ENCODE assay signal across 12 cellular contexts in the genomic region with DNA sequence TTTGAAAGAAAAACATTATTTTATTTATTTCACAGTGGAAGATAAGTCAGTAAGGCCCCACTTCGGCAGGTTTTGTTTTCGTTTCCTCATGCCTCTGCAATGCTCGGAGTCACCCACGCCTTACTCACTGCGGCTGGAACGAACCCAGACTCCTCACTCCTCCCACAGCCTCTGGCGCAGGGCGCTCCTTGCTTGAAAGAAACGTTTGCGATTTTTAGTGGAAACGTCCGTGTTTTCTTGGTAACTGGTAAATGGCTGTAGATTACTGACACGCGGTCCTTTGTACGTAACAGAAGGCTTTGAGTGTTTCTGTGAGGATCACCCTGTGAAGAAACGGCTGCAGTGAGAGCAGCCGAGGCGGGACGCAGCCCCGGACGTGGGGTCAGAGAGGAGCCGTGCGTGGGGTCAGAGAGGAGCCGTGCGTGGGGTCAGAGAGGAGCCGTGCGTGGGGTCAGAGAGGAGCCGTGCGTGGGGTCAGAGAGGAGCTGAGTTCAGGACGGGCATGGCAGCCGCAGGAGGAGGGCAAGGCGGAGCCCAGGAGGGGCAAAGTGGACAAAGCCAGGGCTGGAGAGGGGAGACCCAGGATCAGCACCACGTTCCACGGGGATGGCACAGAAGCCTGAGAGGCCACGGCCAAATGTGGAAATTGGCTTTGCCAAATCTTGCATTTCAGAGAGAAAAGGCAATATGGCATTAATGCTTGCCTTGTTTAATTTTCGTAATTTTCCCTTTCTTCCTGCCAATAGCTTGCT.
A peak's percentile ranks its signal among the peaks of the same experiment; 100 is the strongest.
DNase-seq lines count a peak whose midpoint lies in the region; ATAC-seq, FAIRE-seq and TF ChIP-seq lines count a peak whose summit lies in the region.
"Had no signal": no experiment of that assay in that cellular context is flagged by ENCODE, and none has a peak within 500 bp of the region (broad histone marks: within the 10 kb centered on the region; RNA-seq: fewer than 3 reads in every experiment).

No MANE protein-coding gene starts in this region.

- H3K27me3 ChIP-seq in liver (ENCODE audit: control insufficient read depth in 4 of 4, insufficient read depth in 4 of 4, low read length in 3 of 4) (no peaks in the 10 kb centered on the region), HepG2 (ENCODE audit: control insufficient read depth in 1 of 2, insufficient read depth in 2 of 2, low read length in 2 of 2) (no peaks in the 10 kb centered on the region), esophagus squamous epithelium (no peaks in the 10 kb centered on the region), neural progenitor cell (no peaks in the 10 kb centered on the region)
- H3K27me3 ChIP-seq: BLaER1 treated with 17β-estradiol and CSF1 and Interleukin-3, amounts not matched to agents 10 nM and 100 nM; right lobe of liver had no signal

- no peak for DNase-seq in HepG2 (ENCODE audit: low spot score)
- DNase-seq in esophagus squamous epithelium (lab: John Stamatoyannopoulos, UW): no peak
- no peak for DNase-seq in neural progenitor cell (ENCODE audit: low spot score)
- DNase-seq in mesenteric fat pad (ENCODE audit: low spot score): no peak
- DNase-seq in NCI-H526 treated with DMSO at 0.1 percent for 48 hours (lab: John Stamatoyannopoulos, UW): no peak
- DNase-seq in T-helper 17 cell: no peak
- DNase-seq: KG1, right lobe of liver had no signal

- peaks cover 8% of the 10 kb centered on the region for H3K4me1 Mint-ChIP-seq in neural progenitor cell
- peaks cover 2% of the 10 kb centered on the region for H3K4me1 Mint-ChIP-seq in T-helper 17 cell

- peaks cover 2% of the 10 kb centered on the region for H3K9me3 Mint-ChIP-seq in neural progenitor cell

- no peak overlapping the region for H2AFZ ChIP-seq in HepG2 (ENCODE audit: low read length)
- no peak overlapping the region for H2AFZ ChIP-seq in neural progenitor cell (replicated peaks)

- in situ Hi-C loops in HepG2 (cut with HindIII; ENCODE audit: extremely low pct_ligation_motif_present, low pct_unique_long_range_greater_than_20kb): no loop called here

- TF ChIP-seq POLR2A in HepG2 (IDR thresholded peaks at IDR 0.05; ENCODE audit: insufficient read depth in 1 of 2, low read depth in 2 of 2, low read length in 2 of 2) (no peak), esophagus squamous epithelium (IDR thresholded peaks at IDR 0.05) (no peak)

- no peak for ATAC-seq in HepG2
- ATAC-seq in HG03175 (IDR thresholded peaks at IDR 0.05; ENCODE audit: unreplicated experiment): no peak
- ATAC-seq in T-helper 17 cell: no peak

- H3K27ac ChIP-seq in liver (ENCODE audit: low read depth in 1 of 2, low read length in 2 of 2) (peak overlapping the region in 1 of 2 donors; percentile 6), HepG2 (ENCODE audit: extremely low read length, insufficient read depth, low read length) (no peak overlapping the region), esophagus squamous epithelium (peak overlapping the region; percentile 71 to 89 (median 82)), neural progenitor cell (no peak overlapping the region)
- H3K27ac ChIP-seq: BLaER1 treated with 17β-estradiol and CSF1 and Interleukin-3, amounts not matched to agents 10 nM and 100 nM had no signal

- peak overlapping the region; percentile 53 for H3K27ac Mint-ChIP-seq in neural progenitor cell
- H3K27ac Mint-ChIP-seq in T-helper 17 cell: no peak overlapping the region
- H3K27ac Mint-ChIP-seq: dendritic cell treated with granulocyte-macrophage colony-stimulating factor and Interleukin-4, amounts not matched to agents 40 ng/mL and 50 ng/mL, for 4 days had no signal

- TF ChIP-seq EP300 in HepG2 (IDR thresholded peaks at IDR 0.05; ENCODE audit: low read depth in 2 of 2, low read length in 2 of 2): no peak
- TF ChIP-seq EP300 in HepG2 (CRISPR knock-in tag; IDR thresholded peaks at IDR 0.05; ENCODE audit: borderline replicate concordance): no peak

- H4K20me1 ChIP-seq in HepG2 (ENCODE audit: insufficient read depth, low read length) (no peaks in the 10 kb centered on the region), neural progenitor cell (ENCODE audit: low read depth) (no peaks in the 10 kb centered on the region)
- H4K20me1 ChIP-seq: BLaER1 treated with 17β-estradiol and CSF1 and Interleukin-3, amounts not matched to agents 10 nM and 100 nM had no signal

- H3K27me3 Mint-ChIP-seq in neural progenitor cell (ENCODE audit: insufficient read depth, low read depth) (peaks cover 2% of the 10 kb centered on the region), T-helper 17 cell (peaks cover 21% of the 10 kb centered on the region)
- H3K27me3 Mint-ChIP-seq: dendritic cell treated with granulocyte-macrophage colony-stimulating factor and Interleukin-4, amounts not matched to agents 40 ng/mL and 50 ng/mL, for 4 days had no signal

- intact Hi-C loops in HepG2 (cut with micrococcal nuclease; ENCODE audit: unreplicated experiment): no loop called here
- intact Hi-C loops in esophagus squamous epithelium (cut with DNase I): no loop called here

- H3K4me2 ChIP-seq in HepG2 (ENCODE audit: low read depth, low read length) (no peak overlapping the region), neural progenitor cell (no peak overlapping the region)
- H3K4me2 ChIP-seq: BLaER1 treated with 17β-estradiol and CSF1 and Interleukin-3, amounts not matched to agents 10 nM and 100 nM had no signal

- H3K36me3 Mint-ChIP-seq in neural progenitor cell (peaks cover 2% of the 10 kb centered on the region), T-helper 17 cell (ENCODE audit: low read depth) (no peaks in the 10 kb centered on the region)

- H3K4me3 ChIP-seq in liver (ENCODE audit: low read depth in 1 of 3, low read length in 3 of 3): no peak overlapping the region
- no peak overlapping the region for H3K4me3 ChIP-seq in HepG2 (replicated peaks in 1 of 3; ENCODE audit: insufficient read depth in 1 of 3, low read depth in 2 of 3, low read length in 3 of 3)
- H3K4me3 ChIP-seq in esophagus squamous epithelium: peak overlapping the region; percentile 18 to 61 (median 40)
- no peak overlapping the region for H3K4me3 ChIP-seq in neural progenitor cell
- H3K4me3 ChIP-seq: BLaER1 treated with 17β-estradiol and CSF1 and Interleukin-3, amounts not matched to agents 10 nM and 100 nM; right lobe of liver had no signal

- FAIRE-seq in HepG2 (lab: Jason Lieb, UNC): no peak

- no TSS peak for BruUV-seq in HepG2 (replicated peaks; lab: Mats Ljungman, UMichigan)

- CTCF ChIA-PET in HepG2 (lab: Yijun Ruan, JAX; ENCODE audit: low intra/inter-chr PET ratio, low total read pairs): no interaction called here

- H3K9ac ChIP-seq in liver (ENCODE audit: low read depth in 1 of 2, low read length in 2 of 2) (no peak overlapping the region), HepG2 (ENCODE audit: insufficient read depth, low read depth, low read length) (no peak overlapping the region), neural progenitor cell (no peak overlapping the region)
- H3K9ac ChIP-seq: BLaER1 treated with 17β-estradiol and CSF1 and Interleukin-3, amounts not matched to agents 10 nM and 100 nM had no signal

- H3K4me3 Mint-ChIP-seq in neural progenitor cell (no peak overlapping the region), T-helper 17 cell (no peak overlapping the region)
- H3K4me3 Mint-ChIP-seq: dendritic cell treated with granulocyte-macrophage colony-stimulating factor and Interleukin-4, amounts not matched to agents 40 ng/mL and 50 ng/mL, for 4 days had no signal

- TF ChIP-seq RAD21 in liver (IDR thresholded peaks at IDR 0.05) (no peak), HepG2 (CRISPR knock-in tag; IDR thresholded peaks at IDR 0.05) (no peak)

- TF ChIP-seq CTCF in liver (IDR thresholded peaks at IDR 0.05; ENCODE audit: low read depth, low read length, missing input control) (no peak), HepG2 (CRISPR knock-in tag; IDR thresholded peaks at IDR 0.05) (no peak), esophagus squamous epithelium (IDR thresholded peaks at IDR 0.05) (no peak), neural progenitor cell (IDR thresholded peaks at IDR 0.05) (no peak)

- H3K79me2 ChIP-seq in HepG2 (ENCODE audit: insufficient read depth, low read length): no peaks in the 10 kb centered on the region
- no peaks in the 10 kb centered on the region for H3K79me2 ChIP-seq in neural progenitor cell (ENCODE audit: low read depth)

- H3K9me3 ChIP-seq in liver (ENCODE audit: control insufficient read depth in 4 of 4, low read length in 3 of 4): no peaks in the 10 kb centered on the region
- no peaks in the 10 kb centered on the region for H3K9me3 ChIP-seq in HepG2 (ENCODE audit: low read length)
- H3K9me3 ChIP-seq in esophagus squamous epithelium: no peaks in the 10 kb centered on the region
- H3K9me3 ChIP-seq in neural progenitor cell (ENCODE audit: low read depth): no peaks in the 10 kb centered on the region
- no peaks in the 10 kb centered on the region for H3K9me3 ChIP-seq in T-helper 17 cell (ENCODE audit: control insufficient read depth, low read length, poor library complexity, severe bottlenecking)
- H3K9me3 ChIP-seq: right lobe of liver had no signal

- WGBS in liver: 84% methylated on average over 36 of the region's 36 CpGs
- WGBS in HepG2 (ENCODE audit: low lambda C conversion rate): 85% methylated on average over 36 of the region's 36 CpGs
- 35 to 46% methylated on average over 27 to 28 of the region's 36 CpGs for whole genome bisulfite sequencing in esophagus squamous epithelium, 2 donors

- H3F3A ChIP-seq in neural progenitor cell (ENCODE audit: low read depth): no peaks in the 10 kb centered on the region

- H3K4me1 ChIP-seq in liver (ENCODE audit: control insufficient read depth in 4 of 4, insufficient read depth in 4 of 4, low read length in 3 of 4) (no peaks in the 10 kb centered on the region), HepG2 (ENCODE audit: insufficient read depth, low read length) (no peaks in the 10 kb centered on the region), esophagus squamous epithelium (peaks cover 0 to 22% (median 6%) of the 10 kb centered on the region in 3 donors), neural progenitor cell (peaks cover 5% of the 10 kb centered on the region)
- H3K4me1 ChIP-seq: right lobe of liver had no signal

- H3K36me3 ChIP-seq in liver (ENCODE audit: control insufficient read depth in 4 of 4, insufficient read depth in 3 of 4, low read depth in 1 of 4, low read length in 3 of 4) (no peaks in the 10 kb centered on the region), HepG2 (replicated peaks in 1 of 2; ENCODE audit: control insufficient read depth in 1 of 2, insufficient read depth in 2 of 2, low read length in 2 of 2) (no peaks in the 10 kb centered on the region; a peak in 1 of 5 replicates), esophagus squamous epithelium (no peaks in the 10 kb centered on the region), neural progenitor cell (no peaks in the 10 kb centered on the region)
- H3K36me3 ChIP-seq: BLaER1 treated with 17β-estradiol and CSF1 and Interleukin-3, amounts not matched to agents 10 nM and 100 nM; right lobe of liver had no signal

- POLR2A ChIA-PET in HepG2 (lab: Yijun Ruan, JAX): no interaction called here

TF ChIP-seq in liver, 16 proteins besides CTCF, POLR2A, EP300 and RAD21:
- TF ChIP-seq FOXA2 (IDR thresholded peaks at IDR 0.05) (no peak), NR2F2 (IDR thresholded peaks at IDR 0.05) (peak; percentile 93)
TF ChIP-seq in liver: peak in this region for 1.

Comparison
In these comparisons a context has a peak if more than half of its experiments do, and no peak if none do; other contexts are left out.
1. H3K27ac ChIP-seq: peak in esophagus squamous epithelium (4 of 4); none in HepG2 (single experiment) and neural progenitor cell (single experiment).
2. H3K4me3 ChIP-seq: peak in esophagus squamous epithelium (4 of 4); none in liver (0 of 3), HepG2 (0 of 3) and neural progenitor cell (single experiment).